ENCODE assay signal across 29 cellular contexts in genomic region chr4:104486702-104487101, GRCh38. TPM values are rescaled to one million over a fixed set of nuclear protein-coding genes. Genes with fewer than 3 reads are reported as not detected.
DNase-seq lines count a peak whose midpoint lies in the region; ATAC-seq, FAIRE-seq and TF ChIP-seq lines count a peak whose summit lies in the region.
"Had no signal": no experiment of that assay in that cellular context is flagged by ENCODE, and none has a peak within 500 bp of the region (broad histone marks: within the 10 kb centered on the region; RNA-seq: fewer than 3 reads in every experiment).

No MANE protein-coding gene starts in this region.

- peaks cover 22% of the 10 kb centered on the region for H3K4me1 Mint-ChIP-seq in astrocyte (ENCODE audit: low read depth, unreplicated experiment)

- no peaks in the 10 kb centered on the region for H3K36me3 ChIP-seq in BE2C
- no peaks in the 10 kb centered on the region for H3K36me3 ChIP-seq in MM.1S (replicated peaks; ENCODE audit: insufficient read depth, low read length)
- H3K36me3 ChIP-seq in astrocyte (ENCODE audit: insufficient read depth, low read length) = no peaks in the 10 kb centered on the region
- H3K36me3 ChIP-seq in mucosa of descending colon (ENCODE audit: low read depth) = no peaks in the 10 kb centered on the region
- H3K36me3 ChIP-seq: right lobe of liver, uterus had no signal

- H3K9me2 ChIP-seq in MM.1S (replicated peaks; ENCODE audit: insufficient read depth, low read length) = no peaks in the 10 kb centered on the region

- DNase-seq in BE2C (no peak), MM.1S (peak; percentile 57), astrocyte (ENCODE audit: low read depth) (no peak), mucosa of descending colon (no peak), NCI-H1930 (lab: John Stamatoyannopoulos, UW) (no peak), MV-4-11 (lab: John Stamatoyannopoulos, UW) (no peak), GM19240 (ENCODE audit: insufficient read length, low spot score) (no peak)
- DNase-seq: activated CD4-positive, alpha-beta memory T cell treated with anti-CD3 and anti-CD28 coated beads, Interleukin-2, amount 10 ng/mL, durations not matched to agents 7 days and 5 days; activated naive CD8-positive, alpha-beta T cell treated with anti-CD3 and anti-CD28 coated beads for 36 hours; Caco-2; cerebellar nuclear complex; DND-41; H7; left cardiac atrium; mesenchymal stem cell; NCI-H1694 treated with DMSO at 0.1 percent for 48 hours; NCI-H2227 treated with DMSO at 0.1 percent for 48 hours; right lobe of liver; SIG-M5; stimulated activated CD4-positive, alpha-beta T cell treated with anti-CD3 and anti-CD28 coated beads, Interleukin-4, amount 100 ng/mL, for 4 hours; stimulated activated naive CD4-positive, alpha-beta T cell treated with Interleukin-2 at 50 U/mL for 16 hours; T-cell; uterus had no signal

- H4K20me1 ChIP-seq in MM.1S (ENCODE audit: insufficient read depth, low read length) (no peaks in the 10 kb centered on the region), astrocyte (ENCODE audit: insufficient read depth, low read length) (no peaks in the 10 kb centered on the region)

- no peaks in the 10 kb centered on the region for H3K27me3 ChIP-seq in BE2C
- H3K27me3 ChIP-seq in MM.1S (replicated peaks; ENCODE audit: insufficient read depth, low read length) = no peaks in the 10 kb centered on the region
- H3K27me3 ChIP-seq in astrocyte (ENCODE audit: insufficient read depth, low read length) = no peaks in the 10 kb centered on the region
- H3K27me3 ChIP-seq: right lobe of liver, testis, uterus had no signal

- peak; percentile 48 for ATAC-seq in mucosa of descending colon
- no peak for ATAC-seq in HG02571 (IDR thresholded peaks at IDR 0.05; ENCODE audit: unreplicated experiment)
- ATAC-seq: left cardiac atrium, right lobe of liver, T-cell had no signal

- H3K4me2 ChIP-seq in MM.1S (ENCODE audit: low read depth, low read length) (peak overlapping the region; percentile 96), astrocyte (ENCODE audit: low read length) (no peak overlapping the region)

- H3K4me3 Mint-ChIP-seq in astrocyte (ENCODE audit: unreplicated experiment) = no peak overlapping the region
- H3K4me3 Mint-ChIP-seq: activated CD4-positive, alpha-beta memory T cell treated with anti-CD3 and anti-CD28 coated beads, Interleukin-2, amount 10 ng/mL, durations not matched to agents 7 days and 5 days; activated naive CD8-positive, alpha-beta T cell treated with anti-CD3 and anti-CD28 coated beads for 36 hours; T-cell had no signal

- no peak for TF ChIP-seq CTCF in BE2C (IDR thresholded peaks at IDR 0.05; ENCODE audit: low read depth, low read length)
- TF ChIP-seq CTCF in MM.1S (IDR thresholded peaks at IDR 0.05; ENCODE audit: low read length) = no peak
- TF ChIP-seq CTCF in astrocyte (IDR thresholded peaks at IDR 0.05; ENCODE audit: insufficient read depth, low read depth, low read length) = no peak
- TF ChIP-seq CTCF in mucosa of descending colon (IDR thresholded peaks at IDR 0.05) = no peak

- H3K4me1 ChIP-seq in BE2C (peaks cover 24% of the 10 kb centered on the region), MM.1S (ENCODE audit: low read length) (peaks cover 38% of the 10 kb centered on the region), astrocyte (ENCODE audit: insufficient read depth, low read length) (peaks cover 5% of the 10 kb centered on the region), mucosa of descending colon (ENCODE audit: low read depth) (no peaks in the 10 kb centered on the region)
- H3K4me1 ChIP-seq: testis, uterus had no signal

- no peaks in the 10 kb centered on the region for H3K27me3 Mint-ChIP-seq in astrocyte (ENCODE audit: low read depth, unreplicated experiment)

- H3K36me3 Mint-ChIP-seq in astrocyte (ENCODE audit: low read depth, unreplicated experiment) = no peaks in the 10 kb centered on the region
- H3K36me3 Mint-ChIP-seq: activated naive CD8-positive, alpha-beta T cell treated with anti-CD3 and anti-CD28 coated beads for 36 hours; T-cell had no signal

- H2AFZ ChIP-seq in MM.1S (ENCODE audit: low read length) (no peak overlapping the region), astrocyte (ENCODE audit: low read depth, low read length) (no peak overlapping the region)

- H3K9ac ChIP-seq in MM.1S (ENCODE audit: low read length) (peak overlapping the region; percentile 10; the same call in 1 of the 2 replicates), astrocyte (ENCODE audit: low read length) (no peak overlapping the region)

- FAIRE-seq in astrocyte (lab: Jason Lieb, UNC) = no peak
- FAIRE-seq: GM12891 had no signal

- peak overlapping the region; percentile 55 for H3K27ac Mint-ChIP-seq in astrocyte (ENCODE audit: unreplicated experiment)
- H3K27ac Mint-ChIP-seq: activated CD4-positive, alpha-beta memory T cell treated with anti-CD3 and anti-CD28 coated beads, Interleukin-2, amount 10 ng/mL, durations not matched to agents 7 days and 5 days; activated naive CD8-positive, alpha-beta T cell treated with anti-CD3 and anti-CD28 coated beads for 36 hours; activated T-helper 2 cell treated with anti-CD3 and anti-CD28 coated beads, Interferon-gamma antibody, Interleukin-2, Interleukin-4, amounts not matched to agents 10 μg/mL and 5 μg/mL and 100 μg/mL, durations not matched to agents 14 hours and 24 hours and 36 hours; T-cell had no signal

- peaks cover 76% of the 10 kb centered on the region for H3K79me2 ChIP-seq in MM.1S (ENCODE audit: low read length)
- no peaks in the 10 kb centered on the region for H3K79me2 ChIP-seq in astrocyte (ENCODE audit: insufficient read depth, low read length)

- no peaks in the 10 kb centered on the region for H3K9me3 Mint-ChIP-seq in astrocyte (ENCODE audit: unreplicated experiment)
- H3K9me3 Mint-ChIP-seq: activated CD4-positive, alpha-beta memory T cell treated with anti-CD3 and anti-CD28 coated beads, Interleukin-2, amount 10 ng/mL, durations not matched to agents 7 days and 5 days; activated naive CD8-positive, alpha-beta T cell treated with anti-CD3 and anti-CD28 coated beads for 36 hours; activated T-helper 2 cell treated with anti-CD3 and anti-CD28 coated beads, Interferon-gamma antibody, Interleukin-2, Interleukin-4, amounts not matched to agents 10 μg/mL and 5 μg/mL and 100 μg/mL, durations not matched to agents 14 hours and 24 hours and 36 hours; T-cell had no signal

- peaks cover 56% of the 10 kb centered on the region for H3F3A ChIP-seq in MM.1S (ENCODE audit: insufficient read depth, low read length)

- H3K27ac ChIP-seq in MM.1S (ENCODE audit: low read length) = peak overlapping the region; percentile 98
- H3K27ac ChIP-seq in astrocyte (ENCODE audit: low read depth, low read length) = no peak overlapping the region
- H3K27ac ChIP-seq: HL-60, right lobe of liver, uterus had no signal

- no peaks in the 10 kb centered on the region for H3K9me3 ChIP-seq in BE2C
- no peaks in the 10 kb centered on the region for H3K9me3 ChIP-seq in MM.1S (replicated peaks; ENCODE audit: insufficient read depth, low read length)
- no peaks in the 10 kb centered on the region for H3K9me3 ChIP-seq in astrocyte (ENCODE audit: insufficient read depth, low read depth, low read length)
- no peaks in the 10 kb centered on the region for H3K9me3 ChIP-seq in mucosa of descending colon
- H3K9me3 ChIP-seq: Caco-2, right lobe of liver, testis, uterus had no signal

- H3K4me3 ChIP-seq in BE2C (ENCODE audit: low read depth, low read length) (peak overlapping the region; percentile 23), MM.1S (ENCODE audit: low read length) (peak overlapping the region; percentile 82), astrocyte (ENCODE audit: insufficient read depth, low read depth, low read length) (no peak overlapping the region), mucosa of descending colon (no peak overlapping the region)
- H3K4me3 ChIP-seq: right lobe of liver, testis, uterus had no signal

- intact Hi-C loops in mucosa of descending colon (cut with DNase I, micrococcal nuclease) = no loop called here

RNA-seq across cellular contexts. Expression of gene CXXC4, which starts 8.0 kb away (rescaled TPM):
- polyA plus RNA-seq in BE2C (2012; ENCODE audit: insufficient read depth, insufficient read length, low read depth) = 12.3 TPM
- total RNA-seq in astrocyte = 10.6 and 13.4 TPM in 2 replicates
- 1 to 10 TPM in 2 of 3 donors, under 1 TPM in 1; 0.96 to 4.2 (median 1.7) TPM for total RNA-seq in mucosa of descending colon
- total RNA-seq: activated CD4-positive, alpha-beta memory T cell treated with anti-CD3 and anti-CD28 coated beads, Interleukin-2, amount 10 ng/mL, durations not matched to agents 7 days and 5 days; activated T-helper 2 cell treated with anti-CD3 and anti-CD28 coated beads, Interferon-gamma antibody, Interleukin-2, Interleukin-4, amounts not matched to agents 10 μg/mL and 5 μg/mL and 100 μg/mL, durations not matched to agents 14 hours and 24 hours and 36 hours; osteocyte had no signal

Comparison
In these comparisons a context has a peak if more than half of its experiments do, and no peak if none do; other contexts are left out.
1. H3K4me3 ChIP-seq: peak in BE2C (single experiment) and MM.1S (single experiment); none in astrocyte (single experiment) and mucosa of descending colon (single experiment).